1 cellular context compared by ENCODE assay signal in the genomic region with DNA sequence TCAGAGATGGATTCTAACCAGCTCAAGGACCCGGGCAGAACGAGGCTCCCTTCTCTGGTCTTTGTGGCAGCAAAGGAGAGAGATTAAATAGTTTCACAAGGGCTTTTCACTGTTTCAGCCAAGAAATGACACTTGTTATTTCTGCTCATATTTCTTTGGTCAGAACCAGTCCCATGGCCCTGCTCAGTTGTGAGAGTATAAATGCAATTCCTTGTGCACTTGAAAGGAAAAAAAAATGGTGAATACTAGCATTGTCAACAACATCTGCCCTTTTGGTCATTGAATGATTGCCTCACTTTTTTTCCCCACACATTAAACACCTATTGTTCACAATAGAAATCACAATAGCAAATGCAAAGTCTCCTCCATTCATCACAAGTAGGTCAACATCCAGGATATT.
TF ChIP-seq lines count a peak whose summit lies in the region.

No MANE protein-coding gene starts in this region.

TF ChIP-seq in IMR-90, 13 proteins besides CTCF, POLR2A, EP300 and RAD21 (continued from another document):
- TF ChIP-seq NFE2L2 (IDR thresholded peaks at IDR 0.05; ENCODE audit: low read depth, low read length) = no peak
- TF ChIP-seq, protein P1, sequence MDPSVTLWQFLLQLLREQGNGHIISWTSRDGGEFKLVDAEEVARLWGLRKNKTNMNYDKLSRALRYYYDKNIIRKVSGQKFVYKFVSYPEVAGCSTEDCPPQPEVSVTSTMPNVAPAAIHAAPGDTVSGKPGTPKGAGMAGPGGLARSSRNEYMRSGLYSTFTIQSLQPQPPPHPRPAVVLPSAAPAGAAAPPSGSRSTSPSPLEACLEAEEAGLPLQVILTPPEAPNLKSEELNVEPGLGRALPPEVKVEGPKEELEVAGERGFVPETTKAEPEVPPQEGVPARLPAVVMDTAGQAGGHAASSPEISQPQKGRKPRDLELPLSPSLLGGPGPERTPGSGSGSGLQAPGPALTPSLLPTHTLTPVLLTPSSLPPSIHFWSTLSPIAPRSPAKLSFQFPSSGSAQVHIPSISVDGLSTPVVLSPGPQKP (IDR thresholded peaks at IDR 0.05; ENCODE audit: borderline replicate concordance, low read depth, low read length) = no peak
- TF ChIP-seq SMC3 (IDR thresholded peaks at IDR 0.05; ENCODE audit: low read depth, low read length) = no peak
- no peak for TF ChIP-seq RFX5 (IDR thresholded peaks at IDR 0.05; ENCODE audit: low read depth, low read length)
- TF ChIP-seq, protein P2, sequence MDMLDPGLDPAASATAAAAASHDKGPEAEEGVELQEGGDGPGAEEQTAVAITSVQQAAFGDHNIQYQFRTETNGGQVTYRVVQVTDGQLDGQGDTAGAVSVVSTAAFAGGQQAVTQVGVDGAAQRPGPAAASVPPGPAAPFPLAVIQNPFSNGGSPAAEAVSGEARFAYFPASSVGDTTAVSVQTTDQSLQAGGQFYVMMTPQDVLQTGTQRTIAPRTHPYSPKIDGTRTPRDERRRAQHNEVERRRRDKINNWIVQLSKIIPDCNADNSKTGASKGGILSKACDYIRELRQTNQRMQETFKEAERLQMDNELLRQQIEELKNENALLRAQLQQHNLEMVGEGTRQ (IDR thresholded peaks at IDR 0.05; ENCODE audit: low read depth, low read length) = no peak
- TF ChIP-seq BHLHE40 (IDR thresholded peaks at IDR 0.05; ENCODE audit: low read depth, low read length) = no peak
